21 cellular contexts compared by ENCODE assay signal in genomic region chr5:172404746-172405145, GRCh38. TPM values are rescaled to one million over a fixed set of nuclear protein-coding genes. Genes with fewer than 3 reads are reported as not detected.
DNase-seq lines count a peak whose midpoint lies in the region; ATAC-seq, FAIRE-seq and TF ChIP-seq lines count a peak whose summit lies in the region.
"Had no signal": no experiment of that assay in that cellular context is flagged by ENCODE, and none has a peak within 500 bp of the region (broad histone marks: within the 10 kb centered on the region; RNA-seq: fewer than 3 reads in every experiment).

No MANE protein-coding gene starts in this region.

- H2BK15ac ChIP-seq in H1 (ENCODE audit: low read length): no peak overlapping the region

- no peak overlapping the region for H2BK5ac ChIP-seq in H1 (ENCODE audit: low read depth, low read length)

- H3K18ac ChIP-seq in H1 (ENCODE audit: extremely low read depth, low read length): no peak overlapping the region

- POLR2A ChIA-PET in WTC11 (lab: Charles Lee) (no interaction called here), H1 (lab: Charles Lee; ENCODE audit: partially characterized antibody) (interaction anchor here (0.8 kb wide), 1 partner anchor 9 kb away, joined by 3 read pairs; no protein-coding TSS in a partner anchor)

- no peak overlapping the region for H2BK12ac ChIP-seq in H1 (ENCODE audit: low read depth, low read length)

- H3K4me3 Mint-ChIP-seq in WTC11 (no peak overlapping the region), nephron (no peak overlapping the region)
- H3K4me3 Mint-ChIP-seq: CD4-positive, alpha-beta T cell; GM23338; IgD-negative memory B cell had no signal

- H2AFZ ChIP-seq in H1 (ENCODE audit: low read length): no peak overlapping the region
- H2AFZ ChIP-seq: GM23338 had no signal

- H3K36me3 ChIP-seq in H1 (ENCODE audit: control insufficient read depth in 2 of 4, insufficient read depth in 4 of 4, low read length in 3 of 4) (peaks cover 4 to 34% (median 5%) of the 10 kb centered on the region in 4 experiments; a peak in 6 of 8 replicates), testis (ENCODE audit: low read depth, missing control alignments) (no peaks in the 10 kb centered on the region)

- H3K4me1 Mint-ChIP-seq in WTC11: peaks cover 30% of the 10 kb centered on the region
- H3K4me1 Mint-ChIP-seq in nephron: peaks cover 70% of the 10 kb centered on the region
- H3K4me1 Mint-ChIP-seq: IgD-negative memory B cell had no signal

- no peak overlapping the region for H4K5ac ChIP-seq in H1 (ENCODE audit: insufficient read length, low read depth, low read length)

- H3K4ac ChIP-seq in H1 (replicated peaks; ENCODE audit: insufficient read length, low read depth, low read length): no peak overlapping the region

- TF ChIP-seq EP300 in H1 (IDR thresholded peaks at IDR 0.05; ENCODE audit: borderline replicate concordance in 1 of 2, low read depth in 2 of 2, low read length in 2 of 2): no peak

- H3K27me3 ChIP-seq in H1 (replicated peaks in 1 of 4; ENCODE audit: control insufficient read depth in 3 of 4, extremely low read depth in 1 of 4, insufficient read depth in 3 of 4, low read length in 3 of 4): no peaks in the 10 kb centered on the region
- H3K27me3 ChIP-seq in testis: no peaks in the 10 kb centered on the region
- H3K27me3 ChIP-seq: SJCRH30 had no signal

- no peak for TF ChIP-seq RAD21 in H1 (IDR thresholded peaks at IDR 0.05 in 1 of 2, conservative IDR thresholded peaks at IDR 0.05 in 1 of 2; ENCODE audit: low read depth in 2 of 2, low read length in 2 of 2)

- 86% methylated on average over 4 of the region's 4 CpGs; no CpG with 5 or more reads in 1 of the 2 experiments for WGBS in H1 (ENCODE audit: extremely low coverage in 1 of 2, insufficient coverage in 1 of 2, insufficient read length in 1 of 2, insufficient replicate concordance in 2 of 2, low coverage in 1 of 2, low lambda C conversion rate in 2 of 2, missing lambda C conversion rate in 1 of 2), 2 experiments
- 95 to 98% methylated on average over 4 of the region's 4 CpGs for WGBS in testis, 2 donors

- H3K4me2 ChIP-seq in H1 (ENCODE audit: insufficient read depth in 1 of 2, low read depth in 2 of 2, low read length in 2 of 2): no peak overlapping the region
- H3K4me2 ChIP-seq: GM23338 had no signal

- H3K27me3 Mint-ChIP-seq in WTC11 (ENCODE audit: low read depth) (no peaks in the 10 kb centered on the region), nephron (ENCODE audit: low read depth) (no peaks in the 10 kb centered on the region)

- no peak overlapping the region for H3K56ac ChIP-seq in H1 (replicated peaks; ENCODE audit: insufficient read length, low read depth, low read length)

- peaks cover 28% of the 10 kb centered on the region for H3K9me3 Mint-ChIP-seq in WTC11
- no peaks in the 10 kb centered on the region for H3K9me3 Mint-ChIP-seq in nephron
- H3K9me3 Mint-ChIP-seq: CD4-positive, alpha-beta T cell; GM23338 had no signal

- H2AK5ac ChIP-seq in H1 (ENCODE audit: low read depth, low read length): no peak overlapping the region

- TF ChIP-seq POLR2A in H1 (IDR thresholded peaks at IDR 0.05; ENCODE audit: control extremely low read depth in 1 of 2, low read depth in 2 of 2, low read length in 2 of 2) (no peak), testis (IDR thresholded peaks at IDR 0.05) (no peak)

- DNase-seq in WTC11 (ENCODE audit: low spot score) (no peak), H1 (ENCODE audit: low read depth in 1 of 2, low spot score in 2 of 2) (no peak), testis (no peak), NCI-H1930 (lab: John Stamatoyannopoulos, UW) (no peak)
- no peak for DNase-seq in stimulated activated CD4-positive, alpha-beta T cell treated with anti-CD3 and anti-CD28 coated beads, Interleukin-12 subunit alpha, Interleukin-12 subunit beta, amount 100 ng/mL, for 4 hours
- DNase-seq: CD4-positive, alpha-beta T cell; COR-L47; DMS79 treated with DMSO at 0.1 percent for 48 hours; HCEC 1CT; Karpas-422; NCI-H1417; NCI-H1694 treated with DMSO at 0.1 percent for 48 hours; NCI-H446; NCI-H526; SJCRH30 had no signal

- H4K20me1 ChIP-seq in H1 (replicated peaks in 1 of 2; ENCODE audit: control insufficient read depth in 1 of 2, insufficient read depth in 2 of 2, low read length in 2 of 2): peaks cover 0 to 3% of the 10 kb centered on the region in 2 experiments

- H2BK20ac ChIP-seq in H1 (ENCODE audit: low read length): no peak overlapping the region

- no peak overlapping the region for H4K91ac ChIP-seq in H1 (replicated peaks; ENCODE audit: insufficient read length, low read length)

- intact Hi-C loops in testis (cut with DNase I; ENCODE audit: low total_unique reads): no loop called here

- H3K27ac ChIP-seq in H1 (ENCODE audit: low read depth, low read length) (no peak overlapping the region), testis (peak overlapping the region; percentile 87 to 91)
- H3K27ac ChIP-seq: SJCRH30 had no signal

- no peak overlapping the region for H4K8ac ChIP-seq in H1 (ENCODE audit: extremely low read depth, insufficient read depth, low read length)

- no peak overlapping the region for H3K14ac ChIP-seq in H1 (ENCODE audit: insufficient read length)

- H3K4me3 ChIP-seq in H1 (ENCODE audit: extremely low read depth in 1 of 4, insufficient read depth in 2 of 4, low read depth in 3 of 4, low read length in 4 of 4): no peak overlapping the region
- H3K4me3 ChIP-seq in testis: no peak overlapping the region
- H3K4me3 ChIP-seq: GM12878, GM23338, SJCRH30 had no signal

- no peaks in the 10 kb centered on the region for H3K23me2 ChIP-seq in H1 (ENCODE audit: low read depth, low read length)

- no peak for FAIRE-seq in H1 (lab: Jason Lieb, UNC)
- FAIRE-seq: GM12878, RCC 7860 had no signal

- peaks cover 7 to 14% (median 12%) of the 10 kb centered on the region in 4 experiments for H3K4me1 ChIP-seq in H1 (replicated peaks in 1 of 4; ENCODE audit: control insufficient read depth in 3 of 4, insufficient read depth in 4 of 4, low read length in 3 of 4)
- peaks cover 38% of the 10 kb centered on the region for H3K4me1 ChIP-seq in testis

- H3K79me2 ChIP-seq in H1 (ENCODE audit: control insufficient read depth in 1 of 2, insufficient read depth in 2 of 2, low read length in 2 of 2): no peaks in the 10 kb centered on the region

- no peak overlapping the region for H3K9ac ChIP-seq in H1 (replicated peaks in 1 of 4; ENCODE audit: extremely low read depth in 1 of 4, low read depth in 3 of 4, low read length in 3 of 4)

- 0 out of 2 replicates have a peak, but pooled peaks cover 2% of the 10 kb centered on the region for H3K79me1 ChIP-seq in H1 (ENCODE audit: low read depth, low read length)

- H2BK120ac ChIP-seq in H1 (replicated peaks; ENCODE audit: low read depth, low read length): no peak overlapping the region

- no peak overlapping the region for H3K23ac ChIP-seq in H1 (ENCODE audit: insufficient read length)

- no peak overlapping the region; the same call in 1 of the 2 replicates for H3K27ac Mint-ChIP-seq in WTC11
- H3K27ac Mint-ChIP-seq in nephron: peak overlapping the region; percentile 15 to 100 (median 84)
- H3K27ac Mint-ChIP-seq: CD4-positive, alpha-beta T cell; GM23338; IgD-negative memory B cell had no signal

- TF ChIP-seq CTCF in WTC11 (IDR thresholded peaks at IDR 0.05) (no peak), H1 (IDR thresholded peaks at IDR 0.05; ENCODE audit: control extremely low read depth in 1 of 3, insufficient read depth in 1 of 3, low read depth in 1 of 3, low read length in 3 of 3) (no peak), nephron (IDR thresholded peaks at IDR 0.05; ENCODE audit: unreplicated experiment in 3 of 3) (no peak), testis (IDR thresholded peaks at IDR 0.05) (no peak)

- H3K36me3 Mint-ChIP-seq in WTC11 (peaks cover 59% of the 10 kb centered on the region), nephron (ENCODE audit: low read depth) (peaks cover 60% of the 10 kb centered on the region)

- ATAC-seq in WTC11 (no peak), HG03135 (IDR thresholded peaks at IDR 0.05; ENCODE audit: unreplicated experiment) (no peak)
- ATAC-seq: GM12878, GM23338 had no signal

- H3K9me3 ChIP-seq in H1 (ENCODE audit: insufficient read depth in 2 of 2, low read depth in 1 of 2, low read length in 1 of 2): no peaks in the 10 kb centered on the region
- no peaks in the 10 kb centered on the region for H3K9me3 ChIP-seq in testis
- H3K9me3 ChIP-seq: SJCRH30 had no signal

- CTCF ChIA-PET in WTC11 (lab: Charles Lee) (interaction anchor here (4.0 kb wide), 1 partner anchor 47 kb away, joined by 33 read pairs; no protein-coding TSS in a partner anchor), H1 (lab: Charles Lee; ENCODE audit: partially characterized antibody) (interaction anchor here (0.5 to 2.6 kb wide), 7 partner anchors 25 to 492 kb away, joined by 3 to 10 read pairs (median 4); no protein-coding TSS in a partner anchor)

TF ChIP-seq in WTC11, 78 proteins besides CTCF, POLR2A, EP300 and RAD21:
- no peak for TF ChIP-seq IRF2 (CRISPR knock-in tag; IDR thresholded peaks at IDR 0.05; ENCODE audit: borderline replicate concordance, low read depth)
- TF ChIP-seq GTF2I (CRISPR knock-in tag; conservative IDR thresholded peaks at IDR 0.05): peak; percentile 63; the same call in 1 of the 2 replicates
TF ChIP-seq in WTC11: peak in this region for 1.

TF ChIP-seq in H1, 55 proteins besides CTCF, POLR2A, EP300 and RAD21:
- TF ChIP-seq HDAC2 (IDR thresholded peaks at IDR 0.05; ENCODE audit: borderline replicate concordance in 1 of 2, low read depth in 2 of 2, low read length in 2 of 2) (0 out of 4 replicates have a peak, but pooled peaks of 1 of the 2 experiments have one; percentile 33), JUN (IDR thresholded peaks at IDR 0.05; ENCODE audit: low read depth, low read length) (no peak), KDM1A (IDR thresholded peaks at IDR 0.05; ENCODE audit: borderline replicate concordance, low read length) (peak; percentile 93), CHD1 (IDR thresholded peaks at IDR 0.05; ENCODE audit: low read depth, low read length) (no peak), JUND (IDR thresholded peaks at IDR 0.05; ENCODE audit: low read length) (no peak)
TF ChIP-seq in H1: peak in this region for 2.

RNA-seq across cellular contexts. Expression of gene SH3PXD2B, which starts 49.6 kb away (rescaled TPM):
- total RNA-seq in WTC11 (2021) (52.2 to 64.1 TPM (median 57.4 TPM) in 3 replicates), testis (10 to 100 TPM; 18.3 to 29.4 TPM)
- total RNA-seq in H1 (2021; fragmentation: NEBNext Ultra II Directional; extraction: Animal tissue kit (Norgen Biotek cat#: 25700)): 72.9 and 74.9 TPM in 2 replicates
- polyA plus RNA-seq in H1 (2011; rRNA removed) (25.8 and 32.9 TPM in 2 replicates), testis (ENCODE audit: insufficient read depth, low read depth, low replicate concordance) (20.2 TPM)
- polyA plus RNA-seq in H1 (2011; cell fraction: cytosol; rRNA removed): 20.8 TPM
- polyA plus RNA-seq in H1 (2011; cell fraction: nucleus; rRNA removed): 36.8 TPM
- 41.9 to 57.7 TPM (median 50.6 TPM) in 4 replicates for polyA plus RNA-seq in H1 (2012, experiment 1 of 2)
- 27.7 TPM for polyA plus RNA-seq in H1 (2012, experiment 2 of 2)
- 27.0 TPM for polyA plus RNA-seq in H1 (2013, experiment 1 of 2)
- polyA plus RNA-seq in H1 (2013, experiment 2 of 2): 26.0 TPM
- polyA minus RNA-seq in H1 (2011; rRNA and poly(A)+ RNA removed): 60.2 and 64.5 TPM in 2 replicates
- 37.4 TPM for polyA minus RNA-seq in H1 (2011; cell fraction: cytosol; rRNA and poly(A)+ RNA removed)
- polyA minus RNA-seq in H1 (2011; cell fraction: nucleus; rRNA and poly(A)+ RNA removed): 30.4 TPM
- polyA plus RNA-seq: IgD-negative memory B cell had no signal
